ENCODE assay signal across 8 cellular contexts in genomic region chr4:6270691-6271121, GRCh38. TPM values are rescaled to one million over a fixed set of nuclear protein-coding genes. Genes with fewer than 3 reads are reported as not detected.
A peak's percentile ranks its signal among the peaks of the same experiment; 100 is the strongest.
DNase-seq lines count a peak whose midpoint lies in the region; ATAC-seq and TF ChIP-seq lines count a peak whose summit lies in the region.

No MANE protein-coding gene starts in this region.

- H3K27me3 Mint-ChIP-seq in endodermal cell (ENCODE audit: insufficient read depth) (no peaks in the 10 kb centered on the region), neural crest cell (ENCODE audit: low read depth) (peaks cover 9% of the 10 kb centered on the region)

- H3K36me3 ChIP-seq in BLaER1 (no peaks in the 10 kb centered on the region), NT2/D1 (ENCODE audit: insufficient read depth, insufficient read length, low read length) (peaks cover 3% of the 10 kb centered on the region), endodermal cell (ENCODE audit: control insufficient read depth, insufficient read depth, low read length) (no peaks in the 10 kb centered on the region)

- TF ChIP-seq CTCF in endodermal cell (conservative IDR thresholded peaks at IDR 0.05) (no peak), neural crest cell (conservative IDR thresholded peaks at IDR 0.05) (no peak)

- H3K4me1 ChIP-seq in BLaER1, result peaks cover 91% of the 10 kb centered on the region
- H3K4me1 ChIP-seq in NT2/D1 (ENCODE audit: insufficient read depth, insufficient read length), result peaks cover 29% of the 10 kb centered on the region
- peaks cover 2% of the 10 kb centered on the region for H3K4me1 ChIP-seq in endodermal cell (ENCODE audit: control insufficient read depth, insufficient read depth, low read length)

- H3K4me3 Mint-ChIP-seq in endodermal cell (peak overlapping the region; percentile 69), neural crest cell (peak overlapping the region; percentile 94)

- 66 to 72% methylated on average over 5 to 6 of the region's 6 CpGs for WGBS in endodermal cell (ENCODE audit: insufficient coverage in 1 of 2, insufficient read length in 1 of 2), 2 experiments

- no peaks in the 10 kb centered on the region for H3K9me3 ChIP-seq in BLaER1
- H3K9me3 ChIP-seq in NT2/D1 (ENCODE audit: insufficient read depth, low read length), result no peaks in the 10 kb centered on the region
- H3K9me3 ChIP-seq in endodermal cell (ENCODE audit: control insufficient read depth, low read length), result no peaks in the 10 kb centered on the region

- H3K27ac ChIP-seq in BLaER1, result no peak overlapping the region
- no peak overlapping the region for H3K27ac ChIP-seq in endodermal cell (ENCODE audit: low read depth, low read length)

- peaks cover 24% of the 10 kb centered on the region for H3K4me1 Mint-ChIP-seq in endodermal cell
- H3K4me1 Mint-ChIP-seq in neural crest cell, result peaks cover 39% of the 10 kb centered on the region

- no peak overlapping the region for H3K27ac Mint-ChIP-seq in endodermal cell
- H3K27ac Mint-ChIP-seq in neural crest cell (ENCODE audit: unreplicated experiment), result no peak overlapping the region

- peaks cover 10% of the 10 kb centered on the region for H3K27me3 ChIP-seq in BLaER1
- peaks cover 26% of the 10 kb centered on the region for H3K27me3 ChIP-seq in NT2/D1 (ENCODE audit: insufficient read depth, insufficient read length)
- H3K27me3 ChIP-seq in endodermal cell (ENCODE audit: control insufficient read depth, insufficient read depth, low read length, poor library complexity, severe bottlenecking), result no peaks in the 10 kb centered on the region

- ATAC-seq in HG03378 (IDR thresholded peaks at IDR 0.05; ENCODE audit: unreplicated experiment), result no peak

- H3K36me3 Mint-ChIP-seq in endodermal cell (ENCODE audit: low read depth) (no peaks in the 10 kb centered on the region), neural crest cell (ENCODE audit: low read depth) (no peaks in the 10 kb centered on the region)

- H3K9ac ChIP-seq in BLaER1 (peak overlapping the region; percentile 82), NT2/D1 (ENCODE audit: insufficient read length, low read depth) (peak overlapping the region; percentile 96), endodermal cell (ENCODE audit: extremely low read depth, low read length, poor library complexity, severe bottlenecking) (peak overlapping the region; percentile 34)

- H4K20me1 ChIP-seq in BLaER1, result peaks cover 50% of the 10 kb centered on the region

- H3K4me3 ChIP-seq in BLaER1, result peak overlapping the region; percentile 91
- H3K4me3 ChIP-seq in NT2/D1 (ENCODE audit: insufficient read length, low read depth), result peak overlapping the region; percentile 88
- peak overlapping the region; percentile 78 for H3K4me3 ChIP-seq in endodermal cell (ENCODE audit: low read length)

- peak overlapping the region; percentile 99 for H3K4me2 ChIP-seq in BLaER1

- H3K9me3 Mint-ChIP-seq in endodermal cell (no peaks in the 10 kb centered on the region), neural crest cell (no peaks in the 10 kb centered on the region)

- no peak for DNase-seq in NT2/D1 (ENCODE audit: low read depth, low spot score)
- no peak for DNase-seq in endodermal cell
- DNase-seq in neural crest cell (ENCODE audit: low read depth, low spot score), result no peak
- no peak for DNase-seq in cerebellar nuclear complex (lab: John Stamatoyannopoulos, UW)
- no peak for DNase-seq in kidney glomerular epithelial cell (lab: John Stamatoyannopoulos, UW)
- no peak for DNase-seq in pons (ENCODE audit: low spot score)

RNA-seq across cellular contexts. Expression of gene WFS1, which starts 1.1 kb away (rescaled TPM):
- 10 to 100 TPM; 25.3 to 26.1 TPM for total RNA-seq in endodermal cell
- 23.8 TPM for polyA plus RNA-seq in endodermal cell (2013, experiment 1 of 2)
- polyA plus RNA-seq in endodermal cell (2013, experiment 2 of 2), result 24.1 TPM
- 24.8 and 25.1 TPM in 2 replicates for total RNA-seq in neural crest cell

Comparison
In these comparisons a context has a peak if more than half of its experiments do, and no peak if none do; other contexts are left out.
1. H3K9ac ChIP-seq: peak in every context shown above with its lines; median percentile 96 in NT2/D1; 82 in BLaER1; 34 in endodermal cell.